Comparison of ENCODE assay signal across 20 cellular contexts in the genomic region with DNA sequence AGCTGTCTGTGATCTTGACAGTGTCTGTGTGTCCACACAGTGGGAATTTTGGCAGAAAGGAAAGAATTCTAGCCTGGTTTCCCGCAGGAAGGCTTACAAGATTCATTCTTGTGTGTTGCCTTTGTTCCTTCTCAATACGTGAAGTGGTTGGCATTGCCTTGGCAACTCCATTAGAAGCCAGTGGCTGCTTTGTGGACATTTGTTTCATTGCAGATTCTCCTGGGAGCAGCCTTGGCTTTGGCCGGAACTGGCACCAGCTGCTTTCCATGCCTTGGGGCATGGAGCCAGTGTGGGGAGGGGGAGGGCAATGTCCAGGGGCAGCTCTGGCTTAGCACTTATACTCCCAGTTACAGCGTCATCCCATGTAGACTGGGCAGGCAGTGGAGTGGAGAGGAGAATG. TPM values are rescaled to one million over a fixed set of nuclear protein-coding genes. Genes with fewer than 3 reads are reported as not detected.
DNase-seq lines count a peak whose midpoint lies in the region; TF ChIP-seq lines count a peak whose summit lies in the region.
"Had no signal": no experiment of that assay in that cellular context is flagged by ENCODE, and none has a peak within 500 bp of the region (broad histone marks: within the 10 kb centered on the region; RNA-seq: fewer than 3 reads in every experiment).

No MANE protein-coding gene starts in this region.

- DNase-seq in DMS 273 (lab: John Stamatoyannopoulos, UW; ENCODE audit: unreplicated experiment) (peak; percentile 77), DMS 273 treated with DMSO at 0.1 percent for 48 hours (lab: John Stamatoyannopoulos, UW) (no peak), NCI-H2196 (lab: John Stamatoyannopoulos, UW; ENCODE audit: unreplicated experiment) (peak; percentile 83), endodermal cell (no peak), superior temporal gyrus (ENCODE audit: extremely low spot score) (peak; percentile 45), KG1 (lab: John Stamatoyannopoulos, UW) (no peak), HuH-7.5 (ENCODE audit: low spot score) (no peak), T-helper 9 cell (no peak)
- DNase-seq: activated effector memory CD4-positive, alpha-beta T cell treated with Interleukin-2 at 50 U/mL for 16 hours; KBM-7; natural killer cell; NCI-H1694 treated with DMSO at 0.1 percent for 48 hours; SJCRH30; stimulated activated CD4-positive, alpha-beta T cell treated with anti-CD3 and anti-CD28 coated beads, Interleukin-12 subunit alpha, Interleukin-12 subunit beta, amount 100 ng/mL, for 4 hours; T1000 had no signal

- H3K4me3 Mint-ChIP-seq in endodermal cell = no peak overlapping the region
- H3K4me3 Mint-ChIP-seq: natural killer cell; stimulated activated memory B cell treated with anti-CD40 and anti-IgM and Interleukin-4, amounts not matched to agents 10 μg/mL and 1 μg/mL and 100 μg/mL, for 72 hours had no signal

- peaks cover 19% of the 10 kb centered on the region for H3K9me3 ChIP-seq in endodermal cell (ENCODE audit: control insufficient read depth, low read length)

- 75 to 96% methylated on average over 4 of the region's 4 CpGs for WGBS in endodermal cell (ENCODE audit: insufficient coverage in 1 of 2, insufficient read length in 1 of 2), 2 experiments

- no peak overlapping the region for H3K4me3 ChIP-seq in endodermal cell (ENCODE audit: low read length)
- H3K4me3 ChIP-seq: ascending aorta; BLaER1 treated with 17β-estradiol and CSF1 and Interleukin-3, amounts not matched to agents 10 nM and 100 nM; SJCRH30; tibial nerve had no signal

- peak overlapping the region; percentile 89 for H3K27ac ChIP-seq in endodermal cell (ENCODE audit: low read depth, low read length)
- H3K27ac ChIP-seq: 22Rv1; ascending aorta; BLaER1 treated with 17β-estradiol and CSF1 and Interleukin-3, amounts not matched to agents 10 nM and 100 nM; SJCRH30; tibial nerve had no signal

- H3K4me1 Mint-ChIP-seq in endodermal cell = peaks cover 5% of the 10 kb centered on the region
- H3K4me1 Mint-ChIP-seq: natural killer cell; stimulated activated memory B cell treated with anti-CD40 and anti-IgM and Interleukin-4, amounts not matched to agents 10 μg/mL and 1 μg/mL and 100 μg/mL, for 72 hours had no signal

- TF ChIP-seq CTCF in endodermal cell (conservative IDR thresholded peaks at IDR 0.05) = no peak

- H3K9me3 Mint-ChIP-seq in endodermal cell = peaks cover 18% of the 10 kb centered on the region

- H3K36me3 Mint-ChIP-seq in endodermal cell (ENCODE audit: low read depth) = peaks cover 2% of the 10 kb centered on the region

- no peaks in the 10 kb centered on the region for H3K4me1 ChIP-seq in endodermal cell (ENCODE audit: control insufficient read depth, insufficient read depth, low read length)
- H3K4me1 ChIP-seq: ascending aorta; BLaER1 treated with 17β-estradiol and CSF1 and Interleukin-3, amounts not matched to agents 10 nM and 100 nM; SJCRH30; tibial nerve had no signal

- H3K27ac Mint-ChIP-seq in endodermal cell = no peak overlapping the region
- H3K27ac Mint-ChIP-seq: natural killer cell; stimulated activated memory B cell treated with anti-CD40 and anti-IgM and Interleukin-4, amounts not matched to agents 10 μg/mL and 1 μg/mL and 100 μg/mL, for 72 hours had no signal

- no peaks in the 10 kb centered on the region for H3K36me3 ChIP-seq in endodermal cell (ENCODE audit: control insufficient read depth, insufficient read depth, low read length)
- H3K36me3 ChIP-seq: ascending aorta; BLaER1 treated with 17β-estradiol and CSF1 and Interleukin-3, amounts not matched to agents 10 nM and 100 nM; SJCRH30; tibial nerve had no signal

- H3K9ac ChIP-seq in endodermal cell (ENCODE audit: extremely low read depth, low read length, poor library complexity, severe bottlenecking) = no peak overlapping the region
- H3K9ac ChIP-seq: BLaER1 treated with 17β-estradiol and CSF1 and Interleukin-3, amounts not matched to agents 10 nM and 100 nM had no signal

- no peaks in the 10 kb centered on the region for H3K27me3 Mint-ChIP-seq in endodermal cell (ENCODE audit: insufficient read depth)
- H3K27me3 Mint-ChIP-seq: stimulated activated memory B cell treated with anti-CD40 and anti-IgM and Interleukin-4, amounts not matched to agents 10 μg/mL and 1 μg/mL and 100 μg/mL, for 72 hours had no signal

- no peaks in the 10 kb centered on the region for H3K27me3 ChIP-seq in endodermal cell (ENCODE audit: control insufficient read depth, insufficient read depth, low read length, poor library complexity, severe bottlenecking)
- H3K27me3 ChIP-seq: ascending aorta; BLaER1 treated with 17β-estradiol and CSF1 and Interleukin-3, amounts not matched to agents 10 nM and 100 nM; SJCRH30; tibial nerve had no signal

RNA-seq across cellular contexts. Expression of a gene that starts 39.4 kb away (rescaled TPM):
- 10 to 100 TPM; 39.1 to 41.9 TPM for total RNA-seq in endodermal cell
- 47.2 TPM for polyA plus RNA-seq in endodermal cell (2013, experiment 1 of 2)
- 46.5 TPM for polyA plus RNA-seq in endodermal cell (2013, experiment 2 of 2)

Comparison
In these comparisons a context has a peak if more than half of its experiments do, and no peak if none do; other contexts are left out.
1. DNase-seq: peak in DMS 273 (single experiment), NCI-H2196 (single experiment) and superior temporal gyrus (single experiment); none in DMS 273 treated with DMSO at 0.1 percent for 48 hours (single experiment), endodermal cell (single experiment), KG1 (single experiment), HuH-7.5 (single experiment) and T-helper 9 cell (single experiment).